In genomic region chr16:84775262-84775810, GRCh38 we compare ENCODE assay signal across 20 cellular contexts. TPM values are rescaled to one million over a fixed set of nuclear protein-coding genes. Genes with fewer than 3 reads are reported as not detected.
DNase-seq lines count a peak whose midpoint lies in the region; ATAC-seq and TF ChIP-seq lines count a peak whose summit lies in the region.
"Had no signal": no experiment of that assay in that cellular context is flagged by ENCODE, and none has a peak within 500 bp of the region (broad histone marks: within the 10 kb centered on the region; RNA-seq: fewer than 3 reads in every experiment).

No MANE protein-coding gene starts in this region.

- no peak for DNase-seq in AG04450 (ENCODE audit: low read depth, low spot score)
- no peak for DNase-seq in GM23248
- DNase-seq in epithelial cell of prostate (ENCODE audit: low read depth, low spot score): no peak
- DNase-seq in neuronal stem cell (ENCODE audit: low spot score): no peak
- DNase-seq in DMS 273 treated with DMSO at 0.1 percent for 48 hours (lab: John Stamatoyannopoulos, UW): no peak
- DNase-seq in activated CD8-positive, alpha-beta T cell treated with anti-CD3 and anti-CD28 coated beads for 36 hours: no peak
- DNase-seq: activated B cell treated with CpG ODN at 0.5 μM for 24 hours; activated gamma-delta T cell treated with Interleukin-2 at 50 U/mL for 16 hours; colonic mucosa; glutamatergic neuron; KG1; NCI-H1105; NCI-H69; OCI-M1; SIG-M5; stimulated activated CD4-positive, alpha-beta T cell treated with anti-CD3 and anti-CD28 coated beads, Interleukin-4, amount 100 ng/mL, for 24 hours; testis had no signal

- POLR2A ChIA-PET in AG04450 (lab: Yijun Ruan, JAX): interaction anchor here (1.4 kb wide), 1 partner anchor 44 kb away, joined by 6 read pairs; the partner anchor contains the start of gene CRISPLD2
- POLR2A ChIA-PET in activated CD8-positive, alpha-beta T cell treated with anti-CD3 and anti-CD28 coated beads for 36 hours (lab: Charles Lee): no interaction called here

- no peak overlapping the region for H2BK5ac ChIP-seq in neuronal stem cell (ENCODE audit: low read length)

- H3K9me2 ChIP-seq in GM23248 (ENCODE audit: insufficient read depth): no peaks in the 10 kb centered on the region

- no peak overlapping the region for H3K4ac ChIP-seq in neuronal stem cell (ENCODE audit: low read length)

- no peaks in the 10 kb centered on the region for H3K4me1 Mint-ChIP-seq in activated CD8-positive, alpha-beta T cell treated with anti-CD3 and anti-CD28 coated beads for 36 hours (ENCODE audit: low read depth)
- H3K4me1 Mint-ChIP-seq: activated B cell treated with CpG ODN at 0.5 μM for 24 hours had no signal

- H3K79me2 ChIP-seq in GM23248 (ENCODE audit: insufficient read depth): peaks cover 38% of the 10 kb centered on the region

- ATAC-seq in GM18502 (IDR thresholded peaks at IDR 0.05; ENCODE audit: poor library complexity, unreplicated experiment) (no peak), HG03521 (IDR thresholded peaks at IDR 0.05; ENCODE audit: unreplicated experiment) (no peak)
- ATAC-seq in activated CD8-positive, alpha-beta T cell treated with anti-CD3 and anti-CD28 coated beads for 36 hours: no peak

- no peaks in the 10 kb centered on the region for H3K9me3 Mint-ChIP-seq in activated CD8-positive, alpha-beta T cell treated with anti-CD3 and anti-CD28 coated beads for 36 hours
- H3K9me3 Mint-ChIP-seq: T-helper 1 cell treated with Interleukin-12 subunit alpha and Interleukin-12 subunit beta and Interleukin-4 antibody, amounts not matched to agents 30 μg/mL and 1 μg/mL, for 36 hours had no signal

- no peak overlapping the region for H3K4me3 ChIP-seq in AG04450 (ENCODE audit: low read depth, low read length)
- H3K4me3 ChIP-seq in GM23248: no peak overlapping the region
- H3K4me3 ChIP-seq in neuronal stem cell (ENCODE audit: low read length in 2 of 2): no peak overlapping the region
- H3K4me3 ChIP-seq: colonic mucosa, testis had no signal

- H3K4me1 ChIP-seq in GM23248 (ENCODE audit: insufficient read depth): peaks cover 7% of the 10 kb centered on the region; the same call in 1 of the 2 replicates
- no peaks in the 10 kb centered on the region for H3K4me1 ChIP-seq in neuronal stem cell (ENCODE audit: control insufficient read depth in 2 of 2, insufficient read depth in 1 of 2, low read depth in 1 of 2, low read length in 2 of 2)
- H3K4me1 ChIP-seq: colonic mucosa, testis had no signal

- no peak for TF ChIP-seq CTCF in AG04450 (IDR thresholded peaks at IDR 0.05; ENCODE audit: low read depth, low read length)
- no peak for TF ChIP-seq CTCF in activated CD8-positive, alpha-beta T cell treated with anti-CD3 and anti-CD28 coated beads for 36 hours (IDR thresholded peaks at IDR 0.05)

- H3F3A ChIP-seq in GM23248 (ENCODE audit: insufficient read depth): peaks cover 22% of the 10 kb centered on the region

- peak overlapping the region; percentile 67 for H3K18ac ChIP-seq in neuronal stem cell (ENCODE audit: low read length)

- H2BK120ac ChIP-seq in neuronal stem cell (ENCODE audit: low read depth, low read length): no peak overlapping the region

- CTCF ChIA-PET in AG04450 (lab: Charles Lee): interaction anchor here (0.8 kb wide), 1 partner anchor 37 kb away, joined by 4 read pairs; no protein-coding TSS in a partner anchor
- CTCF ChIA-PET in activated CD8-positive, alpha-beta T cell treated with anti-CD3 and anti-CD28 coated beads for 36 hours (lab: Charles Lee): interaction anchor here (0.9 kb wide), 2 partner anchors 29 to 55 kb away, joined by 3 read pairs; no protein-coding TSS in a partner anchor

- H3K27me3 Mint-ChIP-seq in activated CD8-positive, alpha-beta T cell treated with anti-CD3 and anti-CD28 coated beads for 36 hours: no peaks in the 10 kb centered on the region
- H3K27me3 Mint-ChIP-seq: activated B cell treated with CpG ODN at 0.5 μM for 24 hours had no signal

- no peaks in the 10 kb centered on the region for H4K20me1 ChIP-seq in GM23248 (ENCODE audit: insufficient read depth)

- H3K23ac ChIP-seq in neuronal stem cell (ENCODE audit: low read depth, low read length, poor library complexity): peak overlapping the region; percentile 94

- no peak overlapping the region for H3K14ac ChIP-seq in neuronal stem cell (ENCODE audit: low read length)

- H3K36me3 ChIP-seq in GM23248 (ENCODE audit: low read depth): peaks cover 43% of the 10 kb centered on the region
- peaks cover 51 to 94% of the 10 kb centered on the region in 2 donors for H3K36me3 ChIP-seq in neuronal stem cell (replicated peaks in 1 of 2; ENCODE audit: control insufficient read depth in 2 of 2, insufficient read depth in 2 of 2, low read length in 2 of 2)

- intact Hi-C loops in activated CD8-positive, alpha-beta T cell treated with anti-CD3 and anti-CD28 coated beads for 36 hours (cut with micrococcal nuclease): no loop called here

- H3K27ac Mint-ChIP-seq in activated CD8-positive, alpha-beta T cell treated with anti-CD3 and anti-CD28 coated beads for 36 hours: no peak overlapping the region
- H3K27ac Mint-ChIP-seq: activated B cell treated with CpG ODN at 0.5 μM for 24 hours; T-helper 1 cell treated with Interleukin-12 subunit alpha and Interleukin-12 subunit beta and Interleukin-4 antibody, amounts not matched to agents 30 μg/mL and 1 μg/mL, for 36 hours had no signal

- no peaks in the 10 kb centered on the region for H3K79me1 ChIP-seq in neuronal stem cell (ENCODE audit: low read depth, low read length)

- H2AK5ac ChIP-seq in neuronal stem cell (ENCODE audit: low read depth, low read length): no peak overlapping the region

- in situ Hi-C loops in GM23248 (cut with MboI): no loop called here

- H3K36me3 Mint-ChIP-seq in activated CD8-positive, alpha-beta T cell treated with anti-CD3 and anti-CD28 coated beads for 36 hours (ENCODE audit: low read depth): peaks cover 51% of the 10 kb centered on the region

- no peak overlapping the region for H2AFZ ChIP-seq in GM23248
- no peak overlapping the region for H2AFZ ChIP-seq in neuronal stem cell (ENCODE audit: low read length)

- H3K9me3 ChIP-seq in AG04450 (ENCODE audit: control insufficient read depth, insufficient read depth, low read length) (no peaks in the 10 kb centered on the region), GM23248 (ENCODE audit: low read depth) (no peaks in the 10 kb centered on the region), neuronal stem cell (replicated peaks in 1 of 2; ENCODE audit: control insufficient read depth in 2 of 2, insufficient read depth in 1 of 2, low read depth in 1 of 2, low read length in 2 of 2) (no peaks in the 10 kb centered on the region)
- H3K9me3 ChIP-seq: colonic mucosa, testis had no signal

- H3K27me3 ChIP-seq in AG04450 (ENCODE audit: control insufficient read depth, insufficient read depth, low read length) (no peaks in the 10 kb centered on the region), GM23248 (replicated peaks; ENCODE audit: insufficient read depth) (no peaks in the 10 kb centered on the region), neuronal stem cell (ENCODE audit: control insufficient read depth in 3 of 3, insufficient read depth in 3 of 3, low read depth in 1 of 3, low read length in 3 of 3) (no peaks in the 10 kb centered on the region)
- H3K27me3 ChIP-seq: colonic mucosa, testis had no signal

- H3K4me2 ChIP-seq in GM23248 (ENCODE audit: unreplicated experiment) (no peak overlapping the region), neuronal stem cell (ENCODE audit: insufficient read depth, low read length, poor library complexity, severe bottlenecking) (no peak overlapping the region)

- WGBS in GM23248 (ENCODE audit: low coverage in 1 of 2, low lambda C conversion rate in 2 of 2, missing lambda C conversion rate in 2 of 2), 2 experiments: 88 to 92% methylated on average over 13 to 14 of the region's 14 CpGs
- WGBS in neuronal stem cell (ENCODE audit: extremely low coverage in 2 of 2, insufficient read length in 2 of 2, insufficient replicate concordance in 1 of 2), 2 donors: no CpG with 5 or more reads among the region's 14 CpGs

- no peak overlapping the region for H2BK12ac ChIP-seq in neuronal stem cell (ENCODE audit: low read length)

- no peak overlapping the region for H2BK15ac ChIP-seq in neuronal stem cell (ENCODE audit: low read length)

- no peak overlapping the region for H4K8ac ChIP-seq in neuronal stem cell (ENCODE audit: low read depth, low read length)

- H3K4me3 Mint-ChIP-seq in activated CD8-positive, alpha-beta T cell treated with anti-CD3 and anti-CD28 coated beads for 36 hours: no peak overlapping the region
- H3K4me3 Mint-ChIP-seq: activated B cell treated with CpG ODN at 0.5 μM for 24 hours; T-helper 1 cell treated with Interleukin-12 subunit alpha and Interleukin-12 subunit beta and Interleukin-4 antibody, amounts not matched to agents 30 μg/mL and 1 μg/mL, for 36 hours had no signal

- H4K91ac ChIP-seq in neuronal stem cell (ENCODE audit: low read depth, low read length, poor library complexity): no peak overlapping the region

- H3K27ac ChIP-seq in AG04450 (ENCODE audit: low read depth, low read length): peak overlapping the region; percentile 21
- peak overlapping the region; percentile 80 for H3K27ac ChIP-seq in GM23248
- H3K27ac ChIP-seq in epithelial cell of prostate: peak overlapping the region; percentile 12
- no peak overlapping the region for H3K27ac ChIP-seq in neuronal stem cell (replicated peaks; ENCODE audit: low read length)
- H3K27ac ChIP-seq: colonic mucosa, testis had no signal

- H3K9ac ChIP-seq in GM23248: peak overlapping the region; percentile 61
- no peak overlapping the region for H3K9ac ChIP-seq in neuronal stem cell (ENCODE audit: low read depth, low read length, poor library complexity)

RNA-seq across cellular contexts. Expression of gene CRISPLD2, which starts 44.4 kb away (rescaled TPM):
- polyA plus RNA-seq in AG04450 (2011; rRNA removed) (91.5 and 103 TPM in 2 replicates), GM23248 (2016; fragmentation: Nextera tagmentation; extraction: Ambion mirVana) (21.5 and 22.6 TPM in 2 replicates)
- 186 and 231 TPM in 2 replicates for polyA minus RNA-seq in AG04450 (2011; rRNA and poly(A)+ RNA removed)
- 36.2 and 36.3 TPM in 2 replicates for total RNA-seq in GM23248 (2014; rRNA removed; shearing (Covaris generic))
- polyA plus RNA-seq in neuronal stem cell (2013, experiment 1 of 2): 0.14 TPM
- 0.12 TPM for polyA plus RNA-seq in neuronal stem cell (2013, experiment 2 of 2)
- under 1 TPM in 1 of 2 experiments, not detected in 1; 0.16 TPM for total RNA-seq in activated CD8-positive, alpha-beta T cell treated with anti-CD3 and anti-CD28 coated beads for 36 hours
- total RNA-seq: activated B cell treated with CpG ODN at 0.5 μM for 24 hours had no signal

Comparison
In these comparisons a context has a peak if more than half of its experiments do, and no peak if none do; other contexts are left out.
1. RNA of gene CRISPLD2, which starts 44.4 kb away (total RNA-seq): 36.2 to 36.3 TPM in GM23248; 0.16 TPM in activated CD8-positive, alpha-beta T cell treated with anti-CD3 and anti-CD28 coated beads for 36 hours; every median in the first group is over 10 times any median in the second.